Comparison of ENCODE assay signal across 25 cellular contexts in genomic region chr1:201670517-201670916, GRCh38.
DNase-seq lines count a peak whose midpoint lies in the region; ATAC-seq, FAIRE-seq and TF ChIP-seq lines count a peak whose summit lies in the region.
"Had no signal": no experiment of that assay in that cellular context is flagged by ENCODE, and none has a peak within 500 bp of the region (broad histone marks: within the 10 kb centered on the region; RNA-seq: fewer than 3 reads in every experiment).

No MANE protein-coding gene starts in this region.

- RAD21 ChIA-PET in GM12878 (lab: Charles Lee; ENCODE audit: unreplicated experiment): interaction anchor here (1.0 kb wide), 1 partner anchor 111 kb away, joined by 3 read pairs; no protein-coding TSS in a partner anchor

- no peak overlapping the region for H4K91ac ChIP-seq in H1 (replicated peaks; ENCODE audit: insufficient read length, low read length)

- no peak overlapping the region for H2BK20ac ChIP-seq in H1 (ENCODE audit: low read length)

- in situ Hi-C loops in HepG2 (cut with HindIII; ENCODE audit: extremely low pct_ligation_motif_present, low pct_unique_long_range_greater_than_20kb) (no loop called here), GM12878 (cut with MboI) (no loop called here)

- POLR2A ChIA-PET in HepG2 (lab: Yijun Ruan, JAX) (no interaction called here), GM12878 (lab: Charles Lee) (no interaction called here), H1 (lab: Charles Lee; ENCODE audit: partially characterized antibody) (no interaction called here)

- no peak overlapping the region for H3K18ac ChIP-seq in H1 (ENCODE audit: extremely low read depth, low read length)

- no peak overlapping the region for H2BK5ac ChIP-seq in H1 (ENCODE audit: low read depth, low read length)

- peak overlapping the region; percentile 56 for H3K56ac ChIP-seq in H1 (replicated peaks; ENCODE audit: insufficient read length, low read depth, low read length)

- H3K23me2 ChIP-seq in H1 (ENCODE audit: low read depth, low read length): peaks cover 5% of the 10 kb centered on the region; the same call in 1 of the 2 replicates

- no peaks in the 10 kb centered on the region for H4K20me1 ChIP-seq in HepG2 (ENCODE audit: insufficient read depth, low read length)
- no peaks in the 10 kb centered on the region for H4K20me1 ChIP-seq in GM12878 (ENCODE audit: control insufficient read depth, insufficient read depth)
- H4K20me1 ChIP-seq in H1 (replicated peaks in 1 of 2; ENCODE audit: control insufficient read depth in 1 of 2, insufficient read depth in 2 of 2, low read length in 2 of 2): peaks cover 0 to 4% of the 10 kb centered on the region in 2 experiments

- FAIRE-seq in HepG2 (lab: Jason Lieb, UNC): no peak
- peak; percentile 18 for FAIRE-seq in GM12878 (lab: Jason Lieb, UNC)
- no peak for FAIRE-seq in H1 (lab: Jason Lieb, UNC)
- FAIRE-seq: A204.1, GM12891, GM18507 had no signal

- H3K79me2 ChIP-seq in HepG2 (ENCODE audit: insufficient read depth, low read length) (no peaks in the 10 kb centered on the region), GM12878 (ENCODE audit: control insufficient read depth, insufficient read depth, low read length) (no peaks in the 10 kb centered on the region), H1 (ENCODE audit: control insufficient read depth in 1 of 2, insufficient read depth in 2 of 2, low read length in 2 of 2) (peaks cover 0 to 10% of the 10 kb centered on the region in 2 experiments; a peak in 1 of 4 replicates)

- H3K9ac ChIP-seq in HepG2 (ENCODE audit: insufficient read depth, low read depth, low read length): no peak overlapping the region
- no peak overlapping the region for H3K9ac ChIP-seq in GM12878 (ENCODE audit: control insufficient read depth, insufficient read depth, low read length)
- no peak overlapping the region for H3K9ac ChIP-seq in H1 (replicated peaks in 1 of 4; ENCODE audit: extremely low read depth in 1 of 4, low read depth in 3 of 4, low read length in 3 of 4)
- H3K9ac ChIP-seq: BLaER1, GM23248 had no signal

- 0 out of 2 replicates have a peak overlapping the region, but pooled peaks have one; percentile 77 for H2AK5ac ChIP-seq in H1 (ENCODE audit: low read depth, low read length)

- no peaks in the 10 kb centered on the region for H3K4me1 ChIP-seq in HepG2 (ENCODE audit: insufficient read depth, low read length)
- H3K4me1 ChIP-seq in right lobe of liver: no peaks in the 10 kb centered on the region
- H3K4me1 ChIP-seq in GM12878 (ENCODE audit: control insufficient read depth, insufficient read depth, low read length): no peaks in the 10 kb centered on the region
- peaks cover 0 to 5% (median 2%) of the 10 kb centered on the region in 4 experiments; a peak in 2 of 7 replicates for H3K4me1 ChIP-seq in H1 (replicated peaks in 1 of 4; ENCODE audit: control insufficient read depth in 3 of 4, insufficient read depth in 4 of 4, low read length in 3 of 4)
- H3K4me1 ChIP-seq: Caco-2 had no signal

- no peak for TF ChIP-seq EP300 in HepG2 (IDR thresholded peaks at IDR 0.05; ENCODE audit: low read depth in 2 of 2, low read length in 2 of 2)
- no peak for TF ChIP-seq EP300 in HepG2 (CRISPR knock-in tag; IDR thresholded peaks at IDR 0.05; ENCODE audit: borderline replicate concordance)
- no peak for TF ChIP-seq EP300 in GM12878 (IDR thresholded peaks at IDR 0.05; ENCODE audit: borderline replicate concordance in 1 of 2, control insufficient read depth in 1 of 2, low read depth in 2 of 2, low read length in 2 of 2)
- no peak for TF ChIP-seq EP300 in H1 (IDR thresholded peaks at IDR 0.05; ENCODE audit: borderline replicate concordance in 1 of 2, low read depth in 2 of 2, low read length in 2 of 2)

- no peaks in the 10 kb centered on the region for H3K36me3 ChIP-seq in HepG2 (replicated peaks in 1 of 2; ENCODE audit: control insufficient read depth in 1 of 2, insufficient read depth in 2 of 2, low read length in 2 of 2)
- no peaks in the 10 kb centered on the region for H3K36me3 ChIP-seq in right lobe of liver
- no peaks in the 10 kb centered on the region for H3K36me3 ChIP-seq in GM12878 (ENCODE audit: control insufficient read depth in 2 of 2, insufficient read depth in 2 of 2, low read length in 1 of 2)
- H3K36me3 ChIP-seq in H1 (ENCODE audit: control insufficient read depth in 2 of 4, insufficient read depth in 4 of 4, low read length in 3 of 4): no peaks in the 10 kb centered on the region

- no peak overlapping the region for H3K14ac ChIP-seq in H1 (ENCODE audit: insufficient read length)

- no peak overlapping the region; the same call in 1 of the 2 replicates for H4K8ac ChIP-seq in H1 (ENCODE audit: extremely low read depth, insufficient read depth, low read length)

- H3K27me3 ChIP-seq in HepG2 (ENCODE audit: control insufficient read depth in 1 of 2, insufficient read depth in 2 of 2, low read length in 2 of 2): peaks cover 2 to 35% of the 10 kb centered on the region in 2 experiments; a peak in 3 of 5 replicates
- no peaks in the 10 kb centered on the region for H3K27me3 ChIP-seq in right lobe of liver
- peaks cover 0 to 3% of the 10 kb centered on the region in 2 experiments; a peak in 2 of 4 replicates for H3K27me3 ChIP-seq in GM12878 (replicated peaks in 1 of 2; ENCODE audit: control insufficient read depth in 2 of 2, insufficient read depth in 2 of 2, low read length in 1 of 2)
- no peaks in the 10 kb centered on the region for H3K27me3 ChIP-seq in H1 (replicated peaks in 1 of 4; ENCODE audit: control insufficient read depth in 3 of 4, extremely low read depth in 1 of 4, insufficient read depth in 3 of 4, low read length in 3 of 4)
- H3K27me3 ChIP-seq: BLaER1 had no signal

- H3K79me1 ChIP-seq in H1 (ENCODE audit: low read depth, low read length): peaks cover 2% of the 10 kb centered on the region; the same call in 1 of the 2 replicates

- H3K9me3 ChIP-seq in HepG2 (ENCODE audit: low read length) (no peaks in the 10 kb centered on the region), right lobe of liver (no peaks in the 10 kb centered on the region), GM12878 (replicated peaks; ENCODE audit: control insufficient read depth, insufficient read depth, low read length) (no peaks in the 10 kb centered on the region), H1 (ENCODE audit: insufficient read depth in 2 of 2, low read depth in 1 of 2, low read length in 1 of 2) (no peaks in the 10 kb centered on the region)
- H3K9me3 ChIP-seq: BLaER1, Caco-2 had no signal

- TF ChIP-seq POLR2A in HepG2 (IDR thresholded peaks at IDR 0.05; ENCODE audit: insufficient read depth in 1 of 2, low read depth in 2 of 2, low read length in 2 of 2): no peak
- TF ChIP-seq POLR2A in right lobe of liver (IDR thresholded peaks at IDR 0.05): no peak
- TF ChIP-seq POLR2A in GM12878 (IDR thresholded peaks at IDR 0.05; ENCODE audit: low read depth, low read length): no peak
- no peak for TF ChIP-seq POLR2A in H1 (IDR thresholded peaks at IDR 0.05; ENCODE audit: control extremely low read depth in 1 of 2, low read depth in 2 of 2, low read length in 2 of 2)

- no peak overlapping the region for H3K4ac ChIP-seq in H1 (replicated peaks; ENCODE audit: insufficient read length, low read depth, low read length)

- H4K5ac ChIP-seq in H1 (ENCODE audit: insufficient read length, low read depth, low read length): no peak overlapping the region

- CTCF ChIA-PET in HepG2 (lab: Yijun Ruan, JAX; ENCODE audit: low intra/inter-chr PET ratio, low total read pairs) (no interaction called here), GM12878 (lab: Yijun Ruan, JAX) (no interaction called here), H1 (lab: Charles Lee; ENCODE audit: partially characterized antibody) (interaction anchor here (0.8 to 3.1 kb wide), 2 partner anchors 14 to 15 kb away, joined by 3 to 19 read pairs; no protein-coding TSS in a partner anchor)

- no peak overlapping the region for H3K4me2 ChIP-seq in HepG2 (ENCODE audit: low read depth, low read length)
- no peak overlapping the region for H3K4me2 ChIP-seq in GM12878 (ENCODE audit: control insufficient read depth, insufficient read depth)
- no peak overlapping the region for H3K4me2 ChIP-seq in H1 (ENCODE audit: insufficient read depth in 1 of 2, low read depth in 2 of 2, low read length in 2 of 2)
- H3K4me2 ChIP-seq: BLaER1 had no signal

- TF ChIP-seq RAD21 in HepG2 (CRISPR knock-in tag; IDR thresholded peaks at IDR 0.05) (no peak), GM12878 (IDR thresholded peaks at IDR 0.05; ENCODE audit: insufficient read depth, low read depth, low read length) (no peak), H1 (IDR thresholded peaks at IDR 0.05 in 1 of 2, conservative IDR thresholded peaks at IDR 0.05 in 1 of 2; ENCODE audit: low read depth in 2 of 2, low read length in 2 of 2) (no peak)

- DNase-seq in HepG2 (ENCODE audit: low spot score): no peak
- DNase-seq in right lobe of liver: no peak
- no peak for DNase-seq in GM12878 (ENCODE audit: low read depth, low spot score)
- DNase-seq in H1 (ENCODE audit: low read depth in 1 of 2, low spot score in 2 of 2): no peak
- DNase-seq in stimulated activated CD4-positive, alpha-beta T cell treated with anti-CD3 and anti-CD28 coated beads, Interleukin-2, amount 100 ng/mL, for 48 hours: no peak
- DNase-seq in UCSD-AML1 (lab: John Stamatoyannopoulos, UW; ENCODE audit: unreplicated experiment): no peak
- no peak for DNase-seq in T-helper 1 cell
- DNase-seq: Caco-2; CD4-positive, CD25-positive, alpha-beta regulatory T cell; CD8-positive, alpha-beta T cell; DMS 273 treated with DMSO at 0.1 percent for 48 hours; DMS79; EL; GDM1; GM23248; H9; HFFc6 had no signal

- H3K27ac ChIP-seq in HepG2 (ENCODE audit: extremely low read length, insufficient read depth, low read length): no peak overlapping the region
- no peak overlapping the region for H3K27ac ChIP-seq in right lobe of liver
- no peak overlapping the region for H3K27ac ChIP-seq in GM12878 (ENCODE audit: control insufficient read depth, insufficient read depth)
- H3K27ac ChIP-seq in H1 (ENCODE audit: low read depth, low read length): no peak overlapping the region
- H3K27ac ChIP-seq: 22Rv1, BLaER1, C4-2B, GM23248 had no signal

- 7% methylated on average over 1 of the region's 1 CpG for WGBS in HepG2 (ENCODE audit: low lambda C conversion rate)
- WGBS in right lobe of liver (ENCODE audit: insufficient coverage, low coverage, low lambda C conversion rate, missing lambda C conversion rate): 100% methylated on average over 1 of the region's 1 CpG
- 71% methylated on average over 1 of the region's 1 CpG for WGBS in GM12878 (ENCODE audit: insufficient coverage, insufficient replicate concordance, low lambda C conversion rate, missing lambda C conversion rate)
- 95% methylated on average over 1 of the region's 1 CpG; no CpG with 5 or more reads in 1 of the 2 experiments for WGBS in H1 (ENCODE audit: extremely low coverage in 1 of 2, insufficient coverage in 1 of 2, insufficient read length in 1 of 2, insufficient replicate concordance in 2 of 2, low coverage in 1 of 2, low lambda C conversion rate in 2 of 2, missing lambda C conversion rate in 1 of 2), 2 experiments

- no peak overlapping the region for H2BK15ac ChIP-seq in H1 (ENCODE audit: low read length)

- SMC1A ChIA-PET in GM12878 (lab: Charles Lee; ENCODE audit: uncharacterized antibody, unreplicated experiment): no interaction called here

- TF ChIP-seq CTCF in HepG2 (CRISPR knock-in tag; IDR thresholded peaks at IDR 0.05) (no peak), right lobe of liver (IDR thresholded peaks at IDR 0.05) (no peak), GM12878 (IDR thresholded peaks at IDR 0.05 in 2 of 3, conservative IDR thresholded peaks at IDR 0.05 in 1 of 3; ENCODE audit: control insufficient read depth in 2 of 3, extremely low read depth in 1 of 3, insufficient read depth in 1 of 3, low read depth in 3 of 3, low read length in 3 of 3) (no peak), H1 (IDR thresholded peaks at IDR 0.05; ENCODE audit: control extremely low read depth in 1 of 3, insufficient read depth in 1 of 3, low read depth in 1 of 3, low read length in 3 of 3) (no peak)

- intact Hi-C loops in HepG2 (cut with micrococcal nuclease; ENCODE audit: unreplicated experiment) (no loop called here), right lobe of liver (cut with DNase I) (no loop called here), GM12878 (cut with micrococcal nuclease; ENCODE audit: unreplicated experiment) (no loop called here)

- ATAC-seq in HepG2 (no peak), right lobe of liver (no peak), GM12878 (no peak), GM21717 (IDR thresholded peaks at IDR 0.05; ENCODE audit: unreplicated experiment) (no peak)
- ATAC-seq: CD8-positive, alpha-beta T cell; HCT116 had no signal

- H2AFZ ChIP-seq in HepG2 (ENCODE audit: low read length): no peak overlapping the region
- no peak overlapping the region for H2AFZ ChIP-seq in GM12878 (ENCODE audit: control insufficient read depth, low read depth, low read length)
- no peak overlapping the region for H2AFZ ChIP-seq in H1 (ENCODE audit: low read length)
- H2AFZ ChIP-seq: GM23248 had no signal

- BruUV-seq in HepG2 (replicated peaks; lab: Mats Ljungman, UMichigan) (no TSS peak), GM12878 (replicated peaks; lab: Mats Ljungman, UMichigan) (no TSS peak)

- H2BK120ac ChIP-seq in H1 (replicated peaks; ENCODE audit: low read depth, low read length): no peak overlapping the region

- no peak overlapping the region for H3K23ac ChIP-seq in H1 (ENCODE audit: insufficient read length)

- H2BK12ac ChIP-seq in H1 (ENCODE audit: low read depth, low read length): no peak overlapping the region

- no peak overlapping the region for H3K4me3 ChIP-seq in HepG2 (replicated peaks in 1 of 3; ENCODE audit: insufficient read depth in 1 of 3, low read depth in 2 of 3, low read length in 3 of 3)
- H3K4me3 ChIP-seq in right lobe of liver: no peak overlapping the region
- H3K4me3 ChIP-seq in GM12878: no peak overlapping the region
- H3K4me3 ChIP-seq in H1 (ENCODE audit: extremely low read depth in 1 of 4, insufficient read depth in 2 of 4, low read depth in 3 of 4, low read length in 4 of 4): no peak overlapping the region
- H3K4me3 ChIP-seq: BLaER1, GM23248 had no signal
